In genomic region chr12:6851921-6852650, GRCh38 we compare ENCODE assay signal across 1 cellular context.
TF ChIP-seq lines count a peak whose summit lies in the region.

Gene USP5 (plus strand): TSS chr12:6852150. CDS start chr12:6852180, 30 bp downstream.

TF ChIP-seq in HepG2, 621 proteins besides CTCF, POLR2A, EP300 and RAD21 (continued from another document and continues in another):
- TF ChIP-seq PAXIP1 (CRISPR knock-in tag; conservative IDR thresholded peaks at IDR 0.05) (peak; percentile 13; the same call in 1 of the 2 replicates), PLSCR1 (CRISPR knock-in tag; IDR thresholded peaks at IDR 0.05; ENCODE audit: borderline replicate concordance) (no peak), YY1 (IDR thresholded peaks at IDR 0.05; ENCODE audit: insufficient read depth, insufficient replicate concordance, low read depth, low read length) (peak; percentile 88), ZNF563 (CRISPR knock-in tag; IDR thresholded peaks at IDR 0.05) (no peak), ZNF446 (CRISPR knock-in tag; IDR thresholded peaks at IDR 0.05) (no peak), NONO (IDR thresholded peaks at IDR 0.05) (no peak), NONO (CRISPR knock-in tag; conservative IDR thresholded peaks at IDR 0.05) (peak; percentile 72), GABPB1 (CRISPR knock-in tag; IDR thresholded peaks at IDR 0.05) (peak; percentile 98), CHD2 (IDR thresholded peaks at IDR 0.05; ENCODE audit: low read depth, low read length) (peak; percentile 62; the same call in 1 of the 2 replicates), ZNF496 (CRISPR knock-in tag; IDR thresholded peaks at IDR 0.05; ENCODE audit: insufficient replicate concordance) (no peak), MXD1 (CRISPR knock-in tag; IDR thresholded peaks at IDR 0.05) (0 out of 2 replicates have a peak, but pooled peaks have one; percentile 64), ZSCAN5A (CRISPR knock-in tag; IDR thresholded peaks at IDR 0.05; ENCODE audit: borderline replicate concordance) (no peak), ARNT2 (CRISPR knock-in tag; IDR thresholded peaks at IDR 0.05; ENCODE audit: low read depth) (peak; percentile 60; the same call in 1 of the 2 replicates), BRF2 (CRISPR knock-in tag; IDR thresholded peaks at IDR 0.05) (no peak), ZNF18 (CRISPR knock-in tag; IDR thresholded peaks at IDR 0.05; ENCODE audit: insufficient replicate concordance) (peak; percentile 90), ZNF354B (CRISPR knock-in tag; IDR thresholded peaks at IDR 0.05) (no peak), ZFX (CRISPR knock-in tag; IDR thresholded peaks at IDR 0.05; ENCODE audit: low read depth) (peak; percentile 99), TRIM22 (IDR thresholded peaks at IDR 0.05) (no peak), ZBTB26 (CRISPR knock-in tag; IDR thresholded peaks at IDR 0.05; ENCODE audit: borderline replicate concordance) (no peak), NCOA1 (CRISPR knock-in tag; IDR thresholded peaks at IDR 0.05) (no peak), MTF2 (CRISPR knock-in tag; IDR thresholded peaks at IDR 0.05; ENCODE audit: borderline replicate concordance) (no peak; the same call in 1 of the 2 replicates), PPARG (CRISPR knock-in tag; conservative IDR thresholded peaks at IDR 0.05) (no peak), HNF4A (CRISPR knock-in tag; IDR thresholded peaks at IDR 0.05) (no peak), RBM22 (optimal IDR thresholded peaks at IDR 0.05; ENCODE audit: low read length) (no peak), ZNF282 (IDR thresholded peaks at IDR 0.05; ENCODE audit: partially characterized antibody) (no peak), ZNF530 (CRISPR knock-in tag; IDR thresholded peaks at IDR 0.05; ENCODE audit: low read depth) (no peak), ZBTB25 (CRISPR knock-in tag; IDR thresholded peaks at IDR 0.05) (no peak), KAT8 (CRISPR knock-in tag; IDR thresholded peaks at IDR 0.05) (peak; percentile 73), ZNF572 (CRISPR knock-in tag; IDR thresholded peaks at IDR 0.05) (0 out of 2 replicates have a peak, but pooled peaks have one; percentile 47), DNMT1 (CRISPR knock-in tag; IDR thresholded peaks at IDR 0.05) (no peak), PRDM10 (CRISPR knock-in tag; IDR thresholded peaks at IDR 0.05; ENCODE audit: low read depth) (no peak; the same call in 1 of the 2 replicates), IRF2 (CRISPR knock-in tag; IDR thresholded peaks at IDR 0.05) (peak; percentile 96)
